18 cellular contexts compared by ENCODE assay signal in genomic region chr1:203771901-203772301, GRCh38. TPM values are rescaled to one million over a fixed set of nuclear protein-coding genes. Genes with fewer than 3 reads are reported as not detected.
DNase-seq lines count a peak whose midpoint lies in the region; ATAC-seq and TF ChIP-seq lines count a peak whose summit lies in the region.
"Had no signal": no experiment of that assay in that cellular context is flagged by ENCODE, and none has a peak within 500 bp of the region (broad histone marks: within the 10 kb centered on the region; RNA-seq: fewer than 3 reads in every experiment).

No MANE protein-coding gene starts in this region.

- no peaks in the 10 kb centered on the region for H3K27me3 ChIP-seq in CD8-positive, alpha-beta memory T cell (ENCODE audit: insufficient read depth, low read length, poor library complexity, severe bottlenecking)
- H3K27me3 ChIP-seq in hepatocyte = no peaks in the 10 kb centered on the region
- H3K27me3 ChIP-seq in skeletal muscle tissue (ENCODE audit: control insufficient read depth in 3 of 3, insufficient read depth in 3 of 3, low read length in 3 of 3) = no peaks in the 10 kb centered on the region
- H3K27me3 ChIP-seq: BLaER1, left lung had no signal

- H2AFZ ChIP-seq in hepatocyte = no peak overlapping the region

- peak overlapping the region; percentile 20 to 65 (median 39) for H3K9ac ChIP-seq in skeletal muscle tissue (ENCODE audit: low read depth in 1 of 3, low read length in 3 of 3)
- H3K9ac ChIP-seq: BLaER1 had no signal

- H3K4me2 ChIP-seq in hepatocyte = no peak overlapping the region
- H3K4me2 ChIP-seq: BLaER1 had no signal

- no peak overlapping the region for H3K4me3 Mint-ChIP-seq in CD8-positive, alpha-beta memory T cell
- no peak overlapping the region for H3K4me3 Mint-ChIP-seq in activated CD4-positive, alpha-beta T cell treated with anti-CD3 and anti-CD28 coated beads, Interleukin-2, amount 10 ng/mL, durations not matched to agents 24 days and 14 days
- H3K4me3 Mint-ChIP-seq: naive B cell had no signal

- H3K27me3 Mint-ChIP-seq in CD8-positive, alpha-beta memory T cell = no peaks in the 10 kb centered on the region
- H3K27me3 Mint-ChIP-seq in activated CD4-positive, alpha-beta T cell treated with anti-CD3 and anti-CD28 coated beads, Interleukin-2, amount 10 ng/mL, durations not matched to agents 24 days and 14 days = no peaks in the 10 kb centered on the region

- no peaks in the 10 kb centered on the region for H3K9me3 ChIP-seq in CD8-positive, alpha-beta memory T cell (ENCODE audit: low read length)
- H3K9me3 ChIP-seq in hepatocyte (ENCODE audit: low read depth) (no peaks in the 10 kb centered on the region), skeletal muscle tissue (ENCODE audit: control insufficient read depth in 3 of 3, low read length in 3 of 3) (no peaks in the 10 kb centered on the region)
- H3K9me3 ChIP-seq: BLaER1, left lung had no signal

- no peaks in the 10 kb centered on the region for H4K20me1 ChIP-seq in hepatocyte (ENCODE audit: insufficient read depth, poor library complexity, severe bottlenecking)
- H4K20me1 ChIP-seq: BLaER1 had no signal

- 63% methylated on average over 7 of the region's 7 CpGs for WGBS in hepatocyte (ENCODE audit: low lambda C conversion rate, missing lambda C conversion rate)

- H3K27ac ChIP-seq in CD8-positive, alpha-beta memory T cell (ENCODE audit: low read depth, low read length) = no peak overlapping the region
- H3K27ac ChIP-seq in RWPE1 = peak overlapping the region; percentile 3; the same call in 1 of the 2 replicates
- no peak overlapping the region for H3K27ac ChIP-seq in hepatocyte
- peak overlapping the region; percentile 67 for H3K27ac ChIP-seq in skeletal muscle tissue (ENCODE audit: low read depth, low read length)
- H3K27ac ChIP-seq: BLaER1, left lung had no signal

- peaks cover 25% of the 10 kb centered on the region for H3K4me1 ChIP-seq in CD8-positive, alpha-beta memory T cell (ENCODE audit: insufficient read depth, low read length)
- H3K4me1 ChIP-seq in hepatocyte (ENCODE audit: insufficient read depth) = peaks cover 6% of the 10 kb centered on the region
- peaks cover 13 to 31% (median 18%) of the 10 kb centered on the region in 3 donors for H3K4me1 ChIP-seq in skeletal muscle tissue (ENCODE audit: control insufficient read depth in 3 of 3, insufficient read depth in 3 of 3, low read length in 3 of 3)

- TF ChIP-seq CTCF in RWPE1 (conservative IDR thresholded peaks at IDR 0.05; ENCODE audit: low read depth) (no peak), hepatocyte (IDR thresholded peaks at IDR 0.05; ENCODE audit: poor library complexity) (no peak)

- no peak for DNase-seq in CD8-positive, alpha-beta memory T cell
- DNase-seq in RWPE1 (ENCODE audit: low spot score) (no peak), hepatocyte (ENCODE audit: low spot score) (peak; percentile 56)
- DNase-seq in activated CD4-positive, alpha-beta T cell treated with anti-CD3 and anti-CD28 coated beads, Interleukin-2, amount 10 ng/mL, durations not matched to agents 24 days and 14 days = no peak
- DNase-seq: activated CD8-positive, alpha-beta memory T cell treated with anti-CD3 and anti-CD28 coated beads for 24 hours; activated effector memory CD4-positive, alpha-beta T cell treated with Interleukin-2 at 50 U/mL for 16 hours; EL; GOT3; left lung; naive B cell; NCI-H187; NCI-H524 had no signal

- CTCF ChIA-PET in CD8-positive, alpha-beta memory T cell (lab: Charles Lee) = interaction anchor here (1.2 kb wide), 1 partner anchor 8 kb away, joined by 3 read pairs; no protein-coding TSS in a partner anchor
- CTCF ChIA-PET in RWPE1 (lab: Yijun Ruan, JAX) = interaction anchor here (0.6 to 0.8 kb wide), 3 partner anchors 21 to 284 kb away, joined by 4 to 6 read pairs (median 5); no protein-coding TSS in a partner anchor

- H3K27ac Mint-ChIP-seq in CD8-positive, alpha-beta memory T cell = peak overlapping the region in 6 of 8 donors; percentile 17 to 77 (median 39)
- no peak overlapping the region for H3K27ac Mint-ChIP-seq in activated CD4-positive, alpha-beta T cell treated with anti-CD3 and anti-CD28 coated beads, Interleukin-2, amount 10 ng/mL, durations not matched to agents 24 days and 14 days

- no peak overlapping the region for H3K4me3 ChIP-seq in CD8-positive, alpha-beta memory T cell (ENCODE audit: low read length)
- H3K4me3 ChIP-seq in hepatocyte (no peak overlapping the region), skeletal muscle tissue (ENCODE audit: low read length in 3 of 3) (peak overlapping the region in 2 of 3 donors; percentile 27 to 48)
- H3K4me3 ChIP-seq: BLaER1, left lung had no signal

- peaks cover 29% of the 10 kb centered on the region for H3K36me3 ChIP-seq in CD8-positive, alpha-beta memory T cell (ENCODE audit: insufficient read depth, low read length)
- H3K36me3 ChIP-seq in hepatocyte (replicated peaks; ENCODE audit: insufficient read depth, low read depth) = no peaks in the 10 kb centered on the region
- H3K36me3 ChIP-seq in skeletal muscle tissue (ENCODE audit: control insufficient read depth in 3 of 3, insufficient read depth in 3 of 3, low read length in 3 of 3) = no peaks in the 10 kb centered on the region
- H3K36me3 ChIP-seq: left lung had no signal

- ATAC-seq in GM19463 (IDR thresholded peaks at IDR 0.05; ENCODE audit: unreplicated experiment) = no peak
- no peak for ATAC-seq in GM21381 (IDR thresholded peaks at IDR 0.05; ENCODE audit: unreplicated experiment)
- ATAC-seq: left lung had no signal

- intact Hi-C loops in activated CD4-positive, alpha-beta T cell treated with anti-CD3 and anti-CD28 coated beads, Interleukin-2, amount 10 ng/mL, durations not matched to agents 24 days and 14 days (cut with micrococcal nuclease) = no loop called here

- H3K4me1 Mint-ChIP-seq in CD8-positive, alpha-beta memory T cell = peaks cover 49 to 57% (median 54%) of the 10 kb centered on the region in 3 donors
- peaks cover 18% of the 10 kb centered on the region for H3K4me1 Mint-ChIP-seq in activated CD4-positive, alpha-beta T cell treated with anti-CD3 and anti-CD28 coated beads, Interleukin-2, amount 10 ng/mL, durations not matched to agents 24 days and 14 days

- H3K79me2 ChIP-seq in hepatocyte = no peaks in the 10 kb centered on the region

- no peaks in the 10 kb centered on the region for H3K9me3 Mint-ChIP-seq in CD8-positive, alpha-beta memory T cell
- H3K9me3 Mint-ChIP-seq in activated CD4-positive, alpha-beta T cell treated with anti-CD3 and anti-CD28 coated beads, Interleukin-2, amount 10 ng/mL, durations not matched to agents 24 days and 14 days = no peaks in the 10 kb centered on the region
- H3K9me3 Mint-ChIP-seq: naive B cell had no signal

- H3K36me3 Mint-ChIP-seq in CD8-positive, alpha-beta memory T cell = peaks cover 13 to 83% (median 39%) of the 10 kb centered on the region in 3 donors
- peaks cover 66% of the 10 kb centered on the region for H3K36me3 Mint-ChIP-seq in activated CD4-positive, alpha-beta T cell treated with anti-CD3 and anti-CD28 coated beads, Interleukin-2, amount 10 ng/mL, durations not matched to agents 24 days and 14 days (ENCODE audit: low read depth)

- H3K9me2 ChIP-seq in hepatocyte (replicated peaks; ENCODE audit: insufficient read depth) = no peaks in the 10 kb centered on the region

- POLR2A ChIA-PET in CD8-positive, alpha-beta memory T cell (lab: Charles Lee) = no interaction called here
- POLR2A ChIA-PET in RWPE1 (lab: Yijun Ruan, JAX; ENCODE audit: low non-redundant PET) = no interaction called here

RNA-seq across cellular contexts. Expression of gene LAX1, which starts 6.9 kb away (rescaled TPM):
- total RNA-seq in CD8-positive, alpha-beta memory T cell = 10 to 100 TPM; 32.2 to 32.4 TPM
- 47.1 TPM for polyA plus RNA-seq in CD8-positive, alpha-beta memory T cell
- not detected in 2 replicates for total RNA-seq in hepatocyte
- not detected in 2 replicates for polyA plus RNA-seq in hepatocyte
- not detected for total RNA-seq in skeletal muscle tissue
- 13.4 and 15.1 TPM in 2 replicates for total RNA-seq in activated CD4-positive, alpha-beta T cell treated with anti-CD3 and anti-CD28 coated beads, Interleukin-2, amount 10 ng/mL, durations not matched to agents 24 days and 14 days
- total RNA-seq: fibroblast of lung, progenitor cell of endocrine pancreas had no signal

RNA-seq across cellular contexts. Expression of gene ZBED6, which starts 23.5 kb away (rescaled TPM):
- 10 to 100 TPM; 13.5 to 13.8 TPM for total RNA-seq in CD8-positive, alpha-beta memory T cell
- 0.25 TPM for polyA plus RNA-seq in CD8-positive, alpha-beta memory T cell
- 9.6 and 12.8 TPM in 2 replicates for total RNA-seq in hepatocyte
- 1.5 and 2.6 TPM in 2 replicates for polyA plus RNA-seq in hepatocyte
- total RNA-seq in skeletal muscle tissue = 11.0 TPM
- 19.1 and 21.1 TPM in 2 replicates for total RNA-seq in activated CD4-positive, alpha-beta T cell treated with anti-CD3 and anti-CD28 coated beads, Interleukin-2, amount 10 ng/mL, durations not matched to agents 24 days and 14 days

RNA-seq across cellular contexts. Expression of gene ZC3H11A, which starts 23.5 kb away (rescaled TPM):
- 10 to 100 TPM; 87.2 to 92.0 TPM for total RNA-seq in CD8-positive, alpha-beta memory T cell
- 46.0 TPM for polyA plus RNA-seq in CD8-positive, alpha-beta memory T cell
- total RNA-seq in hepatocyte = 120 and 123 TPM in 2 replicates
- polyA plus RNA-seq in hepatocyte = 33.7 and 34.9 TPM in 2 replicates
- total RNA-seq in skeletal muscle tissue = 69.4 TPM
- 82.1 and 83.9 TPM in 2 replicates for total RNA-seq in activated CD4-positive, alpha-beta T cell treated with anti-CD3 and anti-CD28 coated beads, Interleukin-2, amount 10 ng/mL, durations not matched to agents 24 days and 14 days

Comparison
In these comparisons a context has a peak if more than half of its experiments do, and no peak if none do; other contexts are left out.
1. H3K27ac ChIP-seq: peak in RWPE1 (single experiment) and skeletal muscle tissue (single experiment); none in CD8-positive, alpha-beta memory T cell (single experiment) and hepatocyte (single experiment).
2. H3K4me3 ChIP-seq: peak in skeletal muscle tissue (2 of 3); none in CD8-positive, alpha-beta memory T cell (single experiment) and hepatocyte (single experiment).
3. RNA of gene LAX1, which starts 6.9 kb away (total RNA-seq): 32.2 to 32.4 TPM in CD8-positive, alpha-beta memory T cell and 13.4 to 15.1 TPM in activated CD4-positive, alpha-beta T cell treated with anti-CD3 and anti-CD28 coated beads, Interleukin-2, amount 10 ng/mL, durations not matched to agents 24 days and 14 days; not detected in hepatocyte and not detected in skeletal muscle tissue (single experiment); every median in the first group is over 10 times any median in the second.